Comparison of ENCODE assay signal across 18 cellular contexts in the genomic region with DNA sequence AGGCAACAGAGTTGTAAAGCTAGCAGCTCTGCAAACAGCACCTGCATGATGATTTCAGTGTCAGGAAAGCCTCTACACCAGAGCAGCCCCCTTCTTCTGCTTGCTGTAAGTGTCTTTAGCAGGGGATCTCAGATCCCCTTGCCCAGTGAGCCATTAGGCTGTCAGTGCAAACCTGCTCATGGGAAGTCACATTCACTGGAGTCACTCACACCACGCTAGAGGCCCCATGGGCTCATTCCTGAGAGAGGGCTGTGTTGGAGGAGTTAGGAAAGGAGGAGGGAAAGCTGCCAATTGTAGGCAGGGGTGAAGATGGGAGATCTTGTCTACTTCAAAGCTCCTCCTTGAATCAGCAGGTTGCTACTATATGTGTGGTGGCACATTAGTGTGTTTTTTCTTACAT.
"Had no signal": no experiment of that assay in that cellular context is flagged by ENCODE, and none has a peak within 500 bp of the region (broad histone marks: within the 10 kb centered on the region; RNA-seq: fewer than 3 reads in every experiment).

No MANE protein-coding gene starts in this region.

- DNase-seq: activated CD4-positive, alpha-beta T cell treated with anti-CD3 and anti-CD28 coated beads for 4 hours; activated CD8-positive, alpha-beta memory T cell treated with anti-CD3 and anti-CD28 coated beads for 24 hours; activated naive CD4-positive, alpha-beta T cell treated with anti-CD3 and anti-CD28 coated beads, Interleukin-2, amount 10 ng/mL, durations not matched to agents 7 days and 5 days; cortex of kidney; effector CD8-positive, alpha-beta T cell; gastrocnemius medialis; left ventricle myocardium inferior; nephron progenitor cell; psoas muscle; sigmoid colon; stimulated activated CD4-positive, alpha-beta T cell treated with anti-CD3 and anti-CD28 coated beads, Interleukin-2, amount 100 ng/mL, for 24 hours; stimulated activated naive CD4-positive, alpha-beta T cell; substantia nigra; transverse colon; WERI-Rb-1 had no signal

- H3K4me3 Mint-ChIP-seq: activated naive CD4-positive, alpha-beta T cell treated with anti-CD3 and anti-CD28 coated beads, Interleukin-2, amount 10 ng/mL, durations not matched to agents 7 days and 5 days; activated T-helper 17 cell treated with anti-CD3 and anti-CD28 coated beads, Interleukin-2, amount 50 U/mL, for 72 hours; central memory CD8-positive, alpha-beta T cell; memory B cell; nephron progenitor cell had no signal

- H3K9me3 ChIP-seq: gastrocnemius medialis, left ventricle myocardium inferior, psoas muscle, sigmoid colon, transverse colon had no signal

- H3K4me3 ChIP-seq: gastrocnemius medialis, left ventricle myocardium inferior, psoas muscle, sigmoid colon, transverse colon had no signal

- ATAC-seq: activated T-helper 17 cell treated with anti-CD3 and anti-CD28 coated beads, Interleukin-2, amount 50 U/mL, for 72 hours; gastrocnemius medialis; psoas muscle had no signal

- H3K4me1 Mint-ChIP-seq: activated naive CD4-positive, alpha-beta T cell treated with anti-CD3 and anti-CD28 coated beads, Interleukin-2, amount 10 ng/mL, durations not matched to agents 7 days and 5 days; activated T-helper 17 cell treated with anti-CD3 and anti-CD28 coated beads, Interleukin-2, amount 50 U/mL, for 72 hours; central memory CD8-positive, alpha-beta T cell; memory B cell had no signal

- H3K4me1 ChIP-seq: sigmoid colon had no signal

- H3K36me3 Mint-ChIP-seq: activated naive CD4-positive, alpha-beta T cell treated with anti-CD3 and anti-CD28 coated beads, Interleukin-2, amount 10 ng/mL, durations not matched to agents 7 days and 5 days; memory B cell had no signal

- H3K27ac ChIP-seq: left ventricle myocardium inferior, psoas muscle, sigmoid colon, transverse colon, WERI-Rb-1 had no signal

- H3K9me3 Mint-ChIP-seq: activated naive CD4-positive, alpha-beta T cell treated with anti-CD3 and anti-CD28 coated beads, Interleukin-2, amount 10 ng/mL, durations not matched to agents 7 days and 5 days; activated T-helper 17 cell treated with anti-CD3 and anti-CD28 coated beads, Interleukin-2, amount 50 U/mL, for 72 hours; central memory CD8-positive, alpha-beta T cell; memory B cell; nephron progenitor cell had no signal

- H3K27me3 ChIP-seq: gastrocnemius medialis, sigmoid colon, transverse colon had no signal

- H3K27ac Mint-ChIP-seq: activated naive CD4-positive, alpha-beta T cell treated with anti-CD3 and anti-CD28 coated beads, Interleukin-2, amount 10 ng/mL, durations not matched to agents 7 days and 5 days; activated T-helper 17 cell treated with anti-CD3 and anti-CD28 coated beads, Interleukin-2, amount 50 U/mL, for 72 hours; memory B cell; nephron progenitor cell had no signal

- H3K36me3 ChIP-seq: gastrocnemius medialis, left ventricle myocardium inferior, sigmoid colon, transverse colon, WERI-Rb-1 had no signal
